ENCODE assay signal across 2 cellular contexts in the genomic region with DNA sequence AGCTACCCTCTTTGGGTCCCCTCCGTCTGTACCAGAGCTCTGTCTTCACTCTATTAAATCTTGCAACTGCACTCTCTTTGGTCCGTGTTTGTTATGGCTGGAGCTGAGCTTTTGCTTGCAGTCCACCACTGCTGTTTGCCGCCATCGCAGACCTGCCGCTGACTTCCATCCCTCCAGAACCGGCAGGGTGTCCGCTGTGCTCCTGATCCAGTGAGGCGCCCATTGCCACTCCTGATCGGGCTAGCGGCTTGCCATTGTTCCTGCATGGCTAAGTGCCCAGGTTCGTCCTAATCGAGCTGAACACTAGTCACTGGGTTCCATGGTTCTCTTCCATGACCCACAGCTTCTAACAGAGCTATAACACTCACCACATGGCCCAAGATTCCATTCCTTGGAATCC.
DNase-seq lines count a peak whose midpoint lies in the region.
"Not testable (repeated sequence)": the region's sequence is repeated elsewhere in the genome, so short reads cannot be mapped to it uniquely, and the experiment has no call there.

No MANE protein-coding gene starts in this region.

- H3K14ac ChIP-seq in neuronal stem cell (ENCODE audit: low read length): not testable (repeated sequence)

- H4K8ac ChIP-seq in neuronal stem cell (ENCODE audit: low read depth, low read length): peak overlapping the region; percentile 82

- H3K36me3 ChIP-seq in neuronal stem cell (replicated peaks in 1 of 2; ENCODE audit: control insufficient read depth in 2 of 2, insufficient read depth in 2 of 2, low read length in 2 of 2): not testable (repeated sequence)

- not testable (repeated sequence) for H3K9ac ChIP-seq in neuronal stem cell (ENCODE audit: low read depth, low read length, poor library complexity)

- intact Hi-C loops in cardiac septum (cut with DNase I): not testable (repeated sequence)

- no CpG with 5 or more reads among the region's 12 CpGs for WGBS in neuronal stem cell (ENCODE audit: extremely low coverage in 2 of 2, insufficient read length in 2 of 2, insufficient replicate concordance in 1 of 2), 2 donors

- not testable (repeated sequence) for H3K79me1 ChIP-seq in neuronal stem cell (ENCODE audit: low read depth, low read length)

- H3K4me3 ChIP-seq in neuronal stem cell (ENCODE audit: low read length in 2 of 2): not testable (repeated sequence)

- not testable (repeated sequence) for H2BK120ac ChIP-seq in neuronal stem cell (ENCODE audit: low read depth, low read length)

- H2BK12ac ChIP-seq in neuronal stem cell (ENCODE audit: low read length): not testable (repeated sequence)

- not testable (repeated sequence) for H2AK5ac ChIP-seq in neuronal stem cell (ENCODE audit: low read depth, low read length)

- not testable (repeated sequence) for H2BK5ac ChIP-seq in neuronal stem cell (ENCODE audit: low read length)

- not testable (repeated sequence) for H3K27ac ChIP-seq in neuronal stem cell (replicated peaks; ENCODE audit: low read length)

- H2AFZ ChIP-seq in neuronal stem cell (ENCODE audit: low read length): peak overlapping the region; percentile 11

- H3K18ac ChIP-seq in neuronal stem cell (ENCODE audit: low read length): not testable (repeated sequence)

- DNase-seq in cardiac septum (ENCODE audit: low spot score): peak; percentile 75
- not testable (repeated sequence) for DNase-seq in neuronal stem cell (ENCODE audit: low spot score)

- H3K4ac ChIP-seq in neuronal stem cell (ENCODE audit: low read length): not testable (repeated sequence)

- H3K4me1 ChIP-seq in neuronal stem cell (ENCODE audit: control insufficient read depth in 2 of 2, insufficient read depth in 1 of 2, low read depth in 1 of 2, low read length in 2 of 2): not testable (repeated sequence)

- H2BK15ac ChIP-seq in neuronal stem cell (ENCODE audit: low read length): not testable (repeated sequence)

- not testable (repeated sequence) for H3K27me3 ChIP-seq in neuronal stem cell (ENCODE audit: control insufficient read depth in 3 of 3, insufficient read depth in 3 of 3, low read depth in 1 of 3, low read length in 3 of 3)

- not testable (repeated sequence) for H3K23ac ChIP-seq in neuronal stem cell (ENCODE audit: low read depth, low read length, poor library complexity)

- not testable (repeated sequence) for H3K9me3 ChIP-seq in neuronal stem cell (replicated peaks in 1 of 2; ENCODE audit: control insufficient read depth in 2 of 2, insufficient read depth in 1 of 2, low read depth in 1 of 2, low read length in 2 of 2)

- not testable (repeated sequence) for H4K91ac ChIP-seq in neuronal stem cell (ENCODE audit: low read depth, low read length, poor library complexity)

- not testable (repeated sequence) for H3K4me2 ChIP-seq in neuronal stem cell (ENCODE audit: insufficient read depth, low read length, poor library complexity, severe bottlenecking)
